ENCODE assay signal across 3 cellular contexts in the genomic region with DNA sequence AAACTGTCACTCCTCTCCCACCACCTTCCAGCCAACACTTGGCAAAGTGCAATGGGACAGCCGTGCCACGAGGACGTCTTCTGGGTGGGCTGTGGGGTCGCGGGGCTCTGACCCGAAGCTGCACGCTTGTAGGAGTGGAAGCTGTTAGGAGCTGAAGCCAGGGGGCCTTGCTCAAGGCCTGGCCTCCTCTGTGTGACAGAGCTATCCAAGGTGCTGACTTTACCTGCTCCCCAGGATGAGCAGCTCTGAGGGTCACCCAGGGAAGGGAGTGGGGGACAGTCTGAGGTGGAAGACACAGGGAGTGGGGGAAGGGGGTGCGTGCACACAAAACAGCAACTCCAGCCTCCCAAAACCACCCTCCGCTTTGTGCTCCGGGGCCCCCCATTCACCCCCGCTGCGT.
TF ChIP-seq lines count a peak whose summit lies in the region.

No MANE protein-coding gene starts in this region.

TF ChIP-seq in SK-N-SH, 30 proteins besides CTCF, POLR2A, EP300 and RAD21:
- TF ChIP-seq, protein P1, sequence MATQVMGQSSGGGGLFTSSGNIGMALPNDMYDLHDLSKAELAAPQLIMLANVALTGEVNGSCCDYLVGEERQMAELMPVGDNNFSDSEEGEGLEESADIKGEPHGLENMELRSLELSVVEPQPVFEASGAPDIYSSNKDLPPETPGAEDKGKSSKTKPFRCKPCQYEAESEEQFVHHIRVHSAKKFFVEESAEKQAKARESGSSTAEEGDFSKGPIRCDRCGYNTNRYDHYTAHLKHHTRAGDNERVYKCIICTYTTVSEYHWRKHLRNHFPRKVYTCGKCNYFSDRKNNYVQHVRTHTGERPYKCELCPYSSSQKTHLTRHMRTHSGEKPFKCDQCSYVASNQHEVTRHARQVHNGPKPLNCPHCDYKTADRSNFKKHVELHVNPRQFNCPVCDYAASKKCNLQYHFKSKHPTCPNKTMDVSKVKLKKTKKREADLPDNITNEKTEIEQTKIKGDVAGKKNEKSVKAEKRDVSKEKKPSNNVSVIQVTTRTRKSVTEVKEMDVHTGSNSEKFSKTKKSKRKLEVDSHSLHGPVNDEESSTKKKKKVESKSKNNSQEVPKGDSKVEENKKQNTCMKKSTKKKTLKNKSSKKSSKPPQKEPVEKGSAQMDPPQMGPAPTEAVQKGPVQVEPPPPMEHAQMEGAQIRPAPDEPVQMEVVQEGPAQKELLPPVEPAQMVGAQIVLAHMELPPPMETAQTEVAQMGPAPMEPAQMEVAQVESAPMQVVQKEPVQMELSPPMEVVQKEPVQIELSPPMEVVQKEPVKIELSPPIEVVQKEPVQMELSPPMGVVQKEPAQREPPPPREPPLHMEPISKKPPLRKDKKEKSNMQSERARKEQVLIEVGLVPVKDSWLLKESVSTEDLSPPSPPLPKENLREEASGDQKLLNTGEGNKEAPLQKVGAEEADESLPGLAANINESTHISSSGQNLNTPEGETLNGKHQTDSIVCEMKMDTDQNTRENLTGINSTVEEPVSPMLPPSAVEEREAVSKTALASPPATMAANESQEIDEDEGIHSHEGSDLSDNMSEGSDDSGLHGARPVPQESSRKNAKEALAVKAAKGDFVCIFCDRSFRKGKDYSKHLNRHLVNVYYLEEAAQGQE (IDR thresholded peaks at IDR 0.05; ENCODE audit: low read depth, low read length): peak; percentile 87
- TF ChIP-seq GATA2 (CRISPR knock-in tag; IDR thresholded peaks at IDR 0.05): no peak

TF ChIP-seq in SK-N-SH treated with all-trans-retinoic acid at 6 μM for 48 hours, 23 proteins besides CTCF, POLR2A, EP300 and RAD21:
- TF ChIP-seq, protein P2, sequence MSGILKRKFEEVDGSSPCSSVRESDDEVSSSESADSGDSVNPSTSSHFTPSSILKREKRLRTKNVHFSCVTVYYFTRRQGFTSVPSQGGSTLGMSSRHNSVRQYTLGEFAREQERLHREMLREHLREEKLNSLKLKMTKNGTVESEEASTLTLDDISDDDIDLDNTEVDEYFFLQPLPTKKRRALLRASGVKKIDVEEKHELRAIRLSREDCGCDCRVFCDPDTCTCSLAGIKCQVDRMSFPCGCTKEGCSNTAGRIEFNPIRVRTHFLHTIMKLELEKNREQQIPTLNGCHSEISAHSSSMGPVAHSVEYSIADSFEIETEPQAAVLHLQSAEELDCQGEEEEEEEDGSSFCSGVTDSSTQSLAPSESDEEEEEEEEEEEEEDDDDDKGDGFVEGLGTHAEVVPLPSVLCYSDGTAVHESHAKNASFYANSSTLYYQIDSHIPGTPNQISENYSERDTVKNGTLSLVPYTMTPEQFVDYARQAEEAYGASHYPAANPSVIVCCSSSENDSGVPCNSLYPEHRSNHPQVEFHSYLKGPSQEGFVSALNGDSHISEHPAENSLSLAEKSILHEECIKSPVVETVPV (CRISPR knock-in tag; IDR thresholded peaks at IDR 0.05): no peak
- TF ChIP-seq ISL1 (CRISPR knock-in tag; IDR thresholded peaks at IDR 0.05) (no peak), ZFP3 (CRISPR knock-in tag; IDR thresholded peaks at IDR 0.05) (no peak), ZFP30 (CRISPR knock-in tag; IDR thresholded peaks at IDR 0.05) (no peak), ZC3H10 (CRISPR knock-in tag; IDR thresholded peaks at IDR 0.05) (no peak), RARB (CRISPR knock-in tag; IDR thresholded peaks at IDR 0.05) (no peak), TCF4 (CRISPR knock-in tag; IDR thresholded peaks at IDR 0.05; ENCODE audit: borderline replicate concordance) (no peak)
- TF ChIP-seq, protein P3, sequence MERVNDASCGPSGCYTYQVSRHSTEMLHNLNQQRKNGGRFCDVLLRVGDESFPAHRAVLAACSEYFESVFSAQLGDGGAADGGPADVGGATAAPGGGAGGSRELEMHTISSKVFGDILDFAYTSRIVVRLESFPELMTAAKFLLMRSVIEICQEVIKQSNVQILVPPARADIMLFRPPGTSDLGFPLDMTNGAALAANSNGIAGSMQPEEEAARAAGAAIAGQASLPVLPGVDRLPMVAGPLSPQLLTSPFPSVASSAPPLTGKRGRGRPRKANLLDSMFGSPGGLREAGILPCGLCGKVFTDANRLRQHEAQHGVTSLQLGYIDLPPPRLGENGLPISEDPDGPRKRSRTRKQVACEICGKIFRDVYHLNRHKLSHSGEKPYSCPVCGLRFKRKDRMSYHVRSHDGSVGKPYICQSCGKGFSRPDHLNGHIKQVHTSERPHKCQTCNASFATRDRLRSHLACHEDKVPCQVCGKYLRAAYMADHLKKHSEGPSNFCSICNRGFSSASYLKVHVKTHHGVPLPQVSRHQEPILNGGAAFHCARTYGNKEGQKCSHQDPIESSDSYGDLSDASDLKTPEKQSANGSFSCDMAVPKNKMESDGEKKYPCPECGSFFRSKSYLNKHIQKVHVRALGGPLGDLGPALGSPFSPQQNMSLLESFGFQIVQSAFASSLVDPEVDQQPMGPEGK (CRISPR knock-in tag; IDR thresholded peaks at IDR 0.05; ENCODE audit: borderline replicate concordance): no peak

TF ChIP-seq in PFSK-1, 5 proteins besides CTCF, POLR2A, EP300 and RAD21:
- TF ChIP-seq, protein P1 (IDR thresholded peaks at IDR 0.05; ENCODE audit: insufficient read depth in 1 of 2, low read depth in 2 of 2, low read length in 2 of 2): peak; percentile 83 to 92
- no peak for TF ChIP-seq FOXP2 (optimal IDR thresholded peaks at IDR 0.05; ENCODE audit: borderline replicate concordance, extremely low read depth, extremely low read length, insufficient read depth)
